1 cellular context compared by ENCODE assay signal in the genomic region with DNA sequence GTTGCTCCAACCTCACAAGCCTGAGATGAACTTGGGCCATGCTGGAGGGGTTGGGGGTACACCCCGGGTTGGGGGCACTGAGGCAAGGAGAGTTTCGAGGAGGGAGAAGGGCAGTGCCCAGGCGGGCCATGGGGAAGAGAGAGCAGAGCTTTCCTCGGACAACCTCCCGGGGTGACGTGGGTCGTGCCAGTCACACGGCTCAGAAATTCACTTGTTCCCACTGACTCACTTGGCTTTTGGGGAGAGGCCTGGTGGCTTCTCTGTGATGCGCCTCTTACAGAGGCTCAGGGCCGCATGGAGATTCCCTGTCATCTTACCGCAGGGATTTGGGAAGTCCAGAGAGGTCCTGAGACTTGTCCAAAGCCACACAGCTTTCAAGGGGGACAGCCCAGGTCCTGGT.
TF ChIP-seq lines count a peak whose summit lies in the region.

No MANE protein-coding gene starts in this region.

TF ChIP-seq in GM23338, 12 proteins besides CTCF, POLR2A, EP300 and RAD21 (continued from another document):
- TF ChIP-seq, protein P1, sequence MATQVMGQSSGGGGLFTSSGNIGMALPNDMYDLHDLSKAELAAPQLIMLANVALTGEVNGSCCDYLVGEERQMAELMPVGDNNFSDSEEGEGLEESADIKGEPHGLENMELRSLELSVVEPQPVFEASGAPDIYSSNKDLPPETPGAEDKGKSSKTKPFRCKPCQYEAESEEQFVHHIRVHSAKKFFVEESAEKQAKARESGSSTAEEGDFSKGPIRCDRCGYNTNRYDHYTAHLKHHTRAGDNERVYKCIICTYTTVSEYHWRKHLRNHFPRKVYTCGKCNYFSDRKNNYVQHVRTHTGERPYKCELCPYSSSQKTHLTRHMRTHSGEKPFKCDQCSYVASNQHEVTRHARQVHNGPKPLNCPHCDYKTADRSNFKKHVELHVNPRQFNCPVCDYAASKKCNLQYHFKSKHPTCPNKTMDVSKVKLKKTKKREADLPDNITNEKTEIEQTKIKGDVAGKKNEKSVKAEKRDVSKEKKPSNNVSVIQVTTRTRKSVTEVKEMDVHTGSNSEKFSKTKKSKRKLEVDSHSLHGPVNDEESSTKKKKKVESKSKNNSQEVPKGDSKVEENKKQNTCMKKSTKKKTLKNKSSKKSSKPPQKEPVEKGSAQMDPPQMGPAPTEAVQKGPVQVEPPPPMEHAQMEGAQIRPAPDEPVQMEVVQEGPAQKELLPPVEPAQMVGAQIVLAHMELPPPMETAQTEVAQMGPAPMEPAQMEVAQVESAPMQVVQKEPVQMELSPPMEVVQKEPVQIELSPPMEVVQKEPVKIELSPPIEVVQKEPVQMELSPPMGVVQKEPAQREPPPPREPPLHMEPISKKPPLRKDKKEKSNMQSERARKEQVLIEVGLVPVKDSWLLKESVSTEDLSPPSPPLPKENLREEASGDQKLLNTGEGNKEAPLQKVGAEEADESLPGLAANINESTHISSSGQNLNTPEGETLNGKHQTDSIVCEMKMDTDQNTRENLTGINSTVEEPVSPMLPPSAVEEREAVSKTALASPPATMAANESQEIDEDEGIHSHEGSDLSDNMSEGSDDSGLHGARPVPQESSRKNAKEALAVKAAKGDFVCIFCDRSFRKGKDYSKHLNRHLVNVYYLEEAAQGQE (IDR thresholded peaks at IDR 0.05; ENCODE audit: unreplicated experiment) = no peak
- TF ChIP-seq ZNF114 (CRISPR knock-in tag; IDR thresholded peaks at IDR 0.05) = no peak
